In genomic region chr1:184032306-184033135, GRCh38 we compare ENCODE assay signal across 24 cellular contexts. TPM values are rescaled to one million over a fixed set of nuclear protein-coding genes. Genes with fewer than 3 reads are reported as not detected.
DNase-seq lines count a peak whose midpoint lies in the region; ATAC-seq, FAIRE-seq and TF ChIP-seq lines count a peak whose summit lies in the region.
"Had no signal": no experiment of that assay in that cellular context is flagged by ENCODE, and none has a peak within 500 bp of the region (broad histone marks: within the 10 kb centered on the region; RNA-seq: fewer than 3 reads in every experiment).

No MANE protein-coding gene starts in this region.

- peak overlapping the region; percentile 30; the same call in 1 of the 2 replicates for H3K27ac Mint-ChIP-seq in HFFc6
- H3K27ac Mint-ChIP-seq: CD4-positive, alpha-beta T cell had no signal

- RAD21 ChIA-PET in GM12878 (lab: Charles Lee; ENCODE audit: unreplicated experiment), result no interaction called here

- no peak for ATAC-seq in GM12878
- ATAC-seq in HG02798 (IDR thresholded peaks at IDR 0.05; ENCODE audit: poor library complexity, unreplicated experiment), result no peak

- H3K4me1 Mint-ChIP-seq in HFFc6 (ENCODE audit: low read depth), result peaks cover 63% of the 10 kb centered on the region

- no peaks in the 10 kb centered on the region for H3K36me3 Mint-ChIP-seq in HFFc6 (ENCODE audit: low read depth)

- in situ Hi-C loops in GM12878 (cut with MboI), result no loop called here

- peaks cover 4% of the 10 kb centered on the region for H3K4me1 ChIP-seq in GM12878 (ENCODE audit: control insufficient read depth, insufficient read depth, low read length)

- peaks cover 8 to 39% of the 10 kb centered on the region in 2 experiments for H3K27me3 ChIP-seq in GM12878 (replicated peaks in 1 of 2; ENCODE audit: control insufficient read depth in 2 of 2, insufficient read depth in 2 of 2, low read length in 1 of 2)
- no peaks in the 10 kb centered on the region for H3K27me3 ChIP-seq in layer of hippocampus (ENCODE audit: control insufficient read depth, insufficient read depth, low read length)
- H3K27me3 ChIP-seq: SJSA1 had no signal

- peaks cover 3% of the 10 kb centered on the region; the same call in 1 of the 2 replicates for H3K27me3 Mint-ChIP-seq in HFFc6 (ENCODE audit: insufficient read depth)

- no peak for DNase-seq in HFFc6
- DNase-seq in GM12878 (ENCODE audit: low read depth, low spot score), result no peak
- DNase-seq in substantia nigra (lab: John Stamatoyannopoulos, UW), result no peak
- DNase-seq in NCI-H526 (lab: John Stamatoyannopoulos, UW), result no peak
- DNase-seq in NCI-H748 (lab: John Stamatoyannopoulos, UW; ENCODE audit: unreplicated experiment), result no peak
- no peak for DNase-seq in NCI-H2029 (lab: John Stamatoyannopoulos, UW)
- DNase-seq: AML-193; CD4-positive, alpha-beta T cell; DMS53; HCEC 1CT; Kasumi-1; NCI-H1092 treated with DMSO at 0.1 percent for 48 hours; NCI-H1436 treated with DMSO at 0.1 percent for 48 hours; NCI-H187 treated with DMSO at 0.1 percent for 48 hours; NCI-H524 treated with DMSO at 0.1 percent for 48 hours; Right ventricle myocardium superior; RPMI8226 had no signal

- SMC1A ChIA-PET in GM12878 (lab: Charles Lee; ENCODE audit: uncharacterized antibody, unreplicated experiment), result interaction anchor here (1.1 kb wide), 1 partner anchor 10 kb away, joined by 3 read pairs; no protein-coding TSS in a partner anchor

- no peaks in the 10 kb centered on the region for H3K36me3 ChIP-seq in GM12878 (ENCODE audit: control insufficient read depth in 2 of 2, insufficient read depth in 2 of 2, low read length in 1 of 2)
- H3K36me3 ChIP-seq: BLaER1 treated with 17β-estradiol and CSF1 and Interleukin-3, amounts not matched to agents 10 nM and 100 nM had no signal

- no TSS peak for BruUV-seq in GM12878 (replicated peaks; lab: Mats Ljungman, UMichigan)

- H3K4me3 Mint-ChIP-seq in HFFc6, result no peak overlapping the region
- H3K4me3 Mint-ChIP-seq: CD4-positive, alpha-beta T cell had no signal

- no peak for TF ChIP-seq EP300 in GM12878 (IDR thresholded peaks at IDR 0.05; ENCODE audit: borderline replicate concordance in 1 of 2, control insufficient read depth in 1 of 2, low read depth in 2 of 2, low read length in 2 of 2)

- no peak for TF ChIP-seq CTCF in HFFc6 (IDR thresholded peaks at IDR 0.05)
- TF ChIP-seq CTCF in GM12878 (IDR thresholded peaks at IDR 0.05 in 2 of 3, conservative IDR thresholded peaks at IDR 0.05 in 1 of 3; ENCODE audit: control insufficient read depth in 2 of 3, extremely low read depth in 1 of 3, insufficient read depth in 1 of 3, low read depth in 3 of 3, low read length in 3 of 3), result no peak

- H3K4me2 ChIP-seq in GM12878 (ENCODE audit: control insufficient read depth, insufficient read depth), result no peak overlapping the region
- H3K4me2 ChIP-seq: BLaER1 treated with 17β-estradiol and CSF1 and Interleukin-3, amounts not matched to agents 10 nM and 100 nM had no signal

- WGBS in GM12878 (ENCODE audit: insufficient coverage, insufficient replicate concordance, low lambda C conversion rate, missing lambda C conversion rate), result 29% methylated on average over 3 of the region's 3 CpGs

- FAIRE-seq in GM12878 (lab: Jason Lieb, UNC), result no peak
- FAIRE-seq: A204.1, D721Med, H1 had no signal

- no peaks in the 10 kb centered on the region for H3K79me2 ChIP-seq in GM12878 (ENCODE audit: control insufficient read depth, insufficient read depth, low read length)

- no peak for TF ChIP-seq POLR2A in GM12878 (IDR thresholded peaks at IDR 0.05; ENCODE audit: low read depth, low read length)

- H3K9ac ChIP-seq in GM12878 (ENCODE audit: control insufficient read depth, insufficient read depth, low read length), result no peak overlapping the region
- H3K9ac ChIP-seq: BLaER1 treated with 17β-estradiol and CSF1 and Interleukin-3, amounts not matched to agents 10 nM and 100 nM had no signal

- POLR2A ChIA-PET in GM12878 (lab: Charles Lee), result interaction anchor here (1.1 kb wide), 1 partner anchor 11 kb away, joined by 3 read pairs; no protein-coding TSS in a partner anchor

- H2AFZ ChIP-seq in GM12878 (ENCODE audit: control insufficient read depth, low read depth, low read length), result no peak overlapping the region

- CTCF ChIA-PET in GM12878 (lab: Yijun Ruan, JAX), result interaction anchor here (0.7 kb wide), 1 partner anchor 11 kb away, joined by 3 read pairs; no protein-coding TSS in a partner anchor

- H3K27ac ChIP-seq in GM12878 (ENCODE audit: control insufficient read depth, insufficient read depth) (no peak overlapping the region), layer of hippocampus (ENCODE audit: low read depth, low read length) (peak overlapping the region; percentile 36), substantia nigra (ENCODE audit: low read depth, low read length, poor library complexity, severe bottlenecking) (peak overlapping the region; percentile 97)
- H3K27ac ChIP-seq: BLaER1 treated with 17β-estradiol and CSF1 and Interleukin-3, amounts not matched to agents 10 nM and 100 nM; SJSA1 had no signal

- H3K9me3 Mint-ChIP-seq in HFFc6, result no peaks in the 10 kb centered on the region
- H3K9me3 Mint-ChIP-seq: CD4-positive, alpha-beta T cell had no signal

- no peak overlapping the region for H3K4me3 ChIP-seq in GM12878
- H3K4me3 ChIP-seq: BLaER1 treated with 17β-estradiol and CSF1 and Interleukin-3, amounts not matched to agents 10 nM and 100 nM; SJSA1 had no signal

- intact Hi-C loops in GM12878 (cut with micrococcal nuclease; ENCODE audit: unreplicated experiment), result no loop called here

- no peaks in the 10 kb centered on the region for H4K20me1 ChIP-seq in GM12878 (ENCODE audit: control insufficient read depth, insufficient read depth)

- TF ChIP-seq RAD21 in GM12878 (IDR thresholded peaks at IDR 0.05; ENCODE audit: insufficient read depth, low read depth, low read length), result no peak

- no peaks in the 10 kb centered on the region for H3K9me3 ChIP-seq in GM12878 (replicated peaks; ENCODE audit: control insufficient read depth, insufficient read depth, low read length)
- H3K9me3 ChIP-seq: SJSA1 had no signal

TF ChIP-seq in GM12878, 131 proteins besides CTCF, POLR2A, EP300 and RAD21:
- TF ChIP-seq ATF7 (IDR thresholded peaks at IDR 0.05; ENCODE audit: low read depth) (0 out of 2 replicates have a peak, but pooled peaks have one; percentile 20), BCL3 (IDR thresholded peaks at IDR 0.05; ENCODE audit: borderline replicate concordance, insufficient read depth, low read depth, low read length, poor library complexity, severe bottlenecking) (no peak)

RNA-seq across cellular contexts. Expression of gene COLGALT2, which starts 5.0 kb away (rescaled TPM):
- 1 to 10 TPM; 3.4 to 5.4 (median 4.6) TPM for total RNA-seq in HFFc6 (2021; fragmentation: NEBNext Ultra II Directional; extraction: Animal tissue kit (Norgen Biotek cat#: 25700))
- total RNA-seq in GM12878 (2013; cell fraction: nucleolus; rRNA removed), result 2.6 and 2.9 TPM in 2 replicates
- 0.96 and 1.1 TPM in 2 replicates for total RNA-seq in GM12878 (2014; rRNA removed)
- 0.81 and 1.1 TPM in 2 replicates for total RNA-seq in GM12878 (2014; rRNA removed; fragmentation: Illumina TruSeq; extraction: Trizol)
- total RNA-seq in GM12878 (2021), result 1.5 TPM in 2 replicates
- not detected for polyA plus RNA-seq in GM12878 (2011; ENCODE audit: low read depth)
- 0.24 and 0.31 TPM in 2 replicates for polyA plus RNA-seq in GM12878 (2011; rRNA removed)
- polyA plus RNA-seq in GM12878 (2011; cell fraction: cytosol; rRNA removed), result 0.27 and 0.39 TPM in 2 replicates
- 0.75 and 1.9 TPM in 2 replicates for polyA plus RNA-seq in GM12878 (2011; cell fraction: nucleus; rRNA removed)
- polyA plus RNA-seq in GM12878 (2012), result 0.08 TPM in 1 of 2 replicates, not detected in the other
- polyA plus RNA-seq in GM12878 (2014; fragmentation: Illumina TruSeq; extraction: Trizol), result 1.4 and 2.1 TPM in 2 replicates
- under 1 TPM; 0.45 to 0.75 TPM for polyA plus RNA-seq in GM12878 (2014; fragmentation: Nextera tagmentation; extraction: Ambion mirVana)
- polyA plus RNA-seq in GM12878 (2014; rRNA removed), result 0.62 and 0.83 TPM in 2 replicates
- polyA plus RNA-seq in GM12878 (2016; fragmentation: Nextera tagmentation; extraction: Ambion mirVana), result under 1 TPM; 0.62 to 0.82 TPM
- 0.15 and 0.59 TPM in 2 replicates for polyA minus RNA-seq in GM12878 (2011; rRNA and poly(A)+ RNA removed)
- polyA minus RNA-seq in GM12878 (2011; cell fraction: cytosol; rRNA and poly(A)+ RNA removed), result not detected in 2 replicates
- polyA minus RNA-seq in GM12878 (2011; cell fraction: nucleus; rRNA and poly(A)+ RNA removed), result 0.48 and 0.86 TPM in 2 replicates

RNA-seq across cellular contexts. Expression of gene TSEN15, which starts 19.0 kb away (rescaled TPM):
- 10 to 100 TPM; 32.7 to 47.0 (median 40.4) TPM for total RNA-seq in HFFc6 (2021; fragmentation: NEBNext Ultra II Directional; extraction: Animal tissue kit (Norgen Biotek cat#: 25700))
- total RNA-seq in GM12878 (2013; cell fraction: nucleolus; rRNA removed), result 59.5 and 62.3 TPM in 2 replicates
- total RNA-seq in GM12878 (2014; rRNA removed) (80.9 and 90.9 TPM in 2 replicates), GM12878 (2014; rRNA removed; fragmentation: Illumina TruSeq; extraction: Trizol) (69.8 and 70.3 TPM in 2 replicates), GM12878 (2021) (51.0 and 53.2 TPM in 2 replicates)
- polyA plus RNA-seq in GM12878 (2011; ENCODE audit: low read depth), result 11.1 TPM
- polyA plus RNA-seq in GM12878 (2011; rRNA removed) (70.6 and 93.5 TPM in 2 replicates), GM12878 (2014; fragmentation: Illumina TruSeq; extraction: Trizol) (71.3 and 95.7 TPM in 2 replicates), GM12878 (2014; fragmentation: Nextera tagmentation; extraction: Ambion mirVana) (10 to 100 TPM; 21.1 to 35.1 TPM), GM12878 (2014; rRNA removed) (56.9 and 59.2 TPM in 2 replicates), GM12878 (2016; fragmentation: Nextera tagmentation; extraction: Ambion mirVana) (100 to 1,000 TPM; 132 to 136 TPM)
- polyA plus RNA-seq in GM12878 (2011; cell fraction: cytosol; rRNA removed), result 35.9 and 42.2 TPM in 2 replicates
- 35.8 and 39.3 TPM in 2 replicates for polyA plus RNA-seq in GM12878 (2011; cell fraction: nucleus; rRNA removed)
- 15.6 and 19.6 TPM in 2 replicates for polyA plus RNA-seq in GM12878 (2012)
- 36.0 and 50.2 TPM in 2 replicates for polyA minus RNA-seq in GM12878 (2011; rRNA and poly(A)+ RNA removed)
- polyA minus RNA-seq in GM12878 (2011; cell fraction: cytosol; rRNA and poly(A)+ RNA removed), result 20.4 and 23.7 TPM in 2 replicates
- 40.5 and 60.3 TPM in 2 replicates for polyA minus RNA-seq in GM12878 (2011; cell fraction: nucleus; rRNA and poly(A)+ RNA removed)
